ENCODE assay signal across 12 cellular contexts in the genomic region with DNA sequence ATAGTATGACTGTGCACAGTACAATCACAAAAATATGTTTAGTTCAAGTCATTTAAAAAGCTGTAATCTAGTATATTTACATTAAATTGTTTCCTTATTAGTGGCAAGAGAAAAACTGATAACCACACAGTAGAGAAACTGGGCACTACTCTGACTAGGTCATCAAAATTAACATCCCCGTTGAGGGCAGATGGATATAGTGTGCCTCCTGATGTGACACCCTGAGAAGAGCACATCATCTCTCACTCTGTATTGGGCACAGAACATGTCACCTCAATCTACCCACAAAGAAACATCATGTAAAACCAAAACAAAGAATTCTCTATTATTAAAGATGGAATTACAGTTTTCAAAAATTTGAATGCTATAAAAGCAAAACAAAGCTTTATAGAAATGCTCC.
DNase-seq lines count a peak whose midpoint lies in the region; ATAC-seq and TF ChIP-seq lines count a peak whose summit lies in the region.
"Had no signal": no experiment of that assay in that cellular context is flagged by ENCODE, and none has a peak within 500 bp of the region (broad histone marks: within the 10 kb centered on the region; RNA-seq: fewer than 3 reads in every experiment).

No MANE protein-coding gene starts in this region.

- H3K4me1 ChIP-seq in Caco-2: peaks cover 36% of the 10 kb centered on the region
- peaks cover 0 to 29% of the 10 kb centered on the region in 2 donors for H3K4me1 ChIP-seq in adrenal gland (replicated peaks in 1 of 2)

- POLR2A ChIA-PET in Caco-2 (lab: Charles Lee): no interaction called here

- intact Hi-C loops in Caco-2 (cut with micrococcal nuclease; ENCODE audit: unreplicated experiment) (loop anchor here (5.0 kb wide), 1 partner anchor 135 kb away; no protein-coding TSS in a partner anchor), adrenal gland (cut with DNase I) (no loop called here), left ventricle myocardium superior (cut with micrococcal nuclease) (no loop called here), posterior vena cava (cut with DNase I) (loop anchor here in 1 of 2 donors (10.0 kb wide), 1 partner anchor 1268 kb away; a partner anchor contains a TSS)

- TF ChIP-seq CTCF in Caco-2 (IDR thresholded peaks at IDR 0.05; ENCODE audit: insufficient read depth in 1 of 2, low read depth in 1 of 2, low read length in 1 of 2, severe bottlenecking in 1 of 2, unreplicated experiment in 1 of 2) (no peak), adrenal gland (IDR thresholded peaks at IDR 0.05) (no peak), osteocyte (IDR thresholded peaks at IDR 0.05) (no peak)

- peak overlapping the region; percentile 51 for H3K4me3 Mint-ChIP-seq in Caco-2 (ENCODE audit: unreplicated experiment)
- no peak overlapping the region for H3K4me3 Mint-ChIP-seq in osteocyte (ENCODE audit: unreplicated experiment)
- H3K4me3 Mint-ChIP-seq: activated naive CD8-positive, alpha-beta T cell treated with anti-CD3 and anti-CD28 coated beads, Interleukin-2, amount 10 ng/mL, durations not matched to agents 7 days and 5 days; T-helper 1 cell treated with Interleukin-12 subunit alpha and Interleukin-12 subunit beta and Interleukin-4 antibody, amounts not matched to agents 30 μg/mL and 1 μg/mL, for 36 hours had no signal

- no peaks in the 10 kb centered on the region for H3K27me3 Mint-ChIP-seq in Caco-2 (ENCODE audit: insufficient read depth, unreplicated experiment)
- H3K27me3 Mint-ChIP-seq in osteocyte (ENCODE audit: unreplicated experiment): no peaks in the 10 kb centered on the region

- no peak overlapping the region for H3K4me3 ChIP-seq in Caco-2 (ENCODE audit: low read depth, low read length)
- H3K4me3 ChIP-seq in adrenal gland: no peak overlapping the region
- H3K4me3 ChIP-seq: coronary artery had no signal

- CTCF ChIA-PET in Caco-2 (lab: Charles Lee): interaction anchor here (1.2 to 1.6 kb wide), 2 partner anchors 18 to 138 kb away, joined by 4 to 6 read pairs; no protein-coding TSS in a partner anchor

- ATAC-seq in left ventricle myocardium superior (peak; percentile 66), GM19455 (IDR thresholded peaks at IDR 0.05; ENCODE audit: unreplicated experiment) (no peak)

- H3K27me3 ChIP-seq in Caco-2 (replicated peaks; ENCODE audit: control insufficient read depth, insufficient read depth, low read length) (no peaks in the 10 kb centered on the region), adrenal gland (no peaks in the 10 kb centered on the region)

- H3K27ac Mint-ChIP-seq in Caco-2 (ENCODE audit: unreplicated experiment) (peak overlapping the region; percentile 90), osteocyte (ENCODE audit: unreplicated experiment) (peak overlapping the region; percentile 73)
- H3K27ac Mint-ChIP-seq: activated naive CD8-positive, alpha-beta T cell treated with anti-CD3 and anti-CD28 coated beads, Interleukin-2, amount 10 ng/mL, durations not matched to agents 7 days and 5 days; T-helper 1 cell treated with Interleukin-12 subunit alpha and Interleukin-12 subunit beta and Interleukin-4 antibody, amounts not matched to agents 30 μg/mL and 1 μg/mL, for 36 hours had no signal

- no TSS peak for BruUV-seq in Caco-2 (replicated peaks; lab: Mats Ljungman, UMichigan)

- no peaks in the 10 kb centered on the region for H3K36me3 ChIP-seq in Caco-2 (ENCODE audit: control insufficient read depth, insufficient read depth, low read length)
- no peaks in the 10 kb centered on the region for H3K36me3 ChIP-seq in adrenal gland (replicated peaks in 1 of 2)

- DNase-seq in Caco-2: no peak
- no peak for DNase-seq in adrenal gland
- no peak for DNase-seq in left ventricle myocardium superior
- DNase-seq in osteocyte (ENCODE audit: extremely low spot score, unreplicated experiment): no peak
- no peak for DNase-seq in NCI-H524 (lab: John Stamatoyannopoulos, UW)
- DNase-seq in posterior vena cava (ENCODE audit: low spot score): no peak
- DNase-seq in amniotic stem cell (lab: John Stamatoyannopoulos, UW): no peak
- DNase-seq: activated CD4-positive, alpha-beta T cell treated with anti-CD3 and anti-CD28 coated beads for 1 hour; activated naive CD8-positive, alpha-beta T cell treated with anti-CD3 and anti-CD28 coated beads, Interleukin-2, amount 10 ng/mL, durations not matched to agents 7 days and 5 days had no signal

- H3K36me3 Mint-ChIP-seq in Caco-2 (ENCODE audit: insufficient read depth, unreplicated experiment): no peaks in the 10 kb centered on the region
- H3K36me3 Mint-ChIP-seq in osteocyte (ENCODE audit: unreplicated experiment): peaks cover 2% of the 10 kb centered on the region
- H3K36me3 Mint-ChIP-seq: activated naive CD8-positive, alpha-beta T cell treated with anti-CD3 and anti-CD28 coated beads, Interleukin-2, amount 10 ng/mL, durations not matched to agents 7 days and 5 days had no signal

- H3K9me3 ChIP-seq in Caco-2 (no peaks in the 10 kb centered on the region), adrenal gland (replicated peaks in 1 of 3) (no peaks in the 10 kb centered on the region)

- WGBS in adrenal gland, 4 donors: 59 to 81% (median 80%) methylated on average over 1 of the region's 1 CpG

- H3K9me3 Mint-ChIP-seq in Caco-2 (ENCODE audit: unreplicated experiment): no peaks in the 10 kb centered on the region
- no peaks in the 10 kb centered on the region for H3K9me3 Mint-ChIP-seq in osteocyte (ENCODE audit: unreplicated experiment)
- H3K9me3 Mint-ChIP-seq: activated naive CD8-positive, alpha-beta T cell treated with anti-CD3 and anti-CD28 coated beads, Interleukin-2, amount 10 ng/mL, durations not matched to agents 7 days and 5 days; T-helper 1 cell treated with Interleukin-12 subunit alpha and Interleukin-12 subunit beta and Interleukin-4 antibody, amounts not matched to agents 30 μg/mL and 1 μg/mL, for 36 hours had no signal

- peaks cover 23% of the 10 kb centered on the region for H3K4me1 Mint-ChIP-seq in Caco-2 (ENCODE audit: low read depth, unreplicated experiment)
- H3K4me1 Mint-ChIP-seq in osteocyte (ENCODE audit: unreplicated experiment): peaks cover 48% of the 10 kb centered on the region
- H3K4me1 Mint-ChIP-seq: activated naive CD8-positive, alpha-beta T cell treated with anti-CD3 and anti-CD28 coated beads, Interleukin-2, amount 10 ng/mL, durations not matched to agents 7 days and 5 days had no signal

- TF ChIP-seq POLR2A in adrenal gland (IDR thresholded peaks at IDR 0.05): no peak

- peak overlapping the region in 3 of 5 donors; percentile 23 to 51 (median 35) for H3K27ac ChIP-seq in adrenal gland
